In the genomic region with DNA sequence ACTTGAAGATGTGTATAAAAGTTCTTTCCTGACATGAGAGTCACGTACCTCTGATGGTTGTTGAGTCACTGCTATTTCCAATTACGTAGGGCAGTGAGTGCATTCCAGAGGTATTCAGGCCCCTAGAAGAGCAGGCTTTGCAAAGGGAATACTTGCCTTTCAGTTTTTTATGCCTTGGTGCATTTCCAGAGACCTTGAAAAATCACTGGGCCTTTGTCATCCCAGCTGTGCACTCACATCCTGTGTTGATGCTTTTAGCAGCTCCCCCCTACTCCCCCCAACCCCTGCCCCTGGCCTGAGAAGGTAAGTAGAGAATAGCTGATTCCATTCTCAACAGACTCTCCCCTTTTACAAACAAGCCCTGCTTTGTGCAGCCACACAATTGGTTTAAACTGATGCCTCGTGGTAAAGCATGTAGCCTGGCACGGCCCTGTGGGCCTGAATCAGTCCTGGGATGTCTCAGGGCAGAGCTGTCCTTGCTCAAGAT, we compare ENCODE assay signal across 8 cellular contexts.
A peak's percentile ranks its signal among the peaks of the same experiment; 100 is the strongest.
DNase-seq lines count a peak whose midpoint lies in the region; ATAC-seq, FAIRE-seq and TF ChIP-seq lines count a peak whose summit lies in the region.

No MANE protein-coding gene starts in this region.

- FAIRE-seq in H54 (lab: Jason Lieb, UNC) = peak; percentile 97

- intact Hi-C loops in adrenal gland (cut with DNase I) = no loop called here
- intact Hi-C loops in activated CD4-positive, alpha-beta memory T cell treated with anti-CD3 and anti-CD28 coated beads for 36 hours (cut with micrococcal nuclease) = no loop called here

- WGBS in adrenal gland, 4 donors = 11 to 28% (median 17%) methylated on average over 4 of the region's 4 CpGs

- peak; percentile 38 for DNase-seq in H54 (ENCODE audit: insufficient read length, low spot score)
- peak; percentile 60 to 79 (median 70) for DNase-seq in adrenal gland
- DNase-seq in hippocampal formation (lab: John Stamatoyannopoulos, UW) = peak; percentile 66 to 69
- peak; percentile 82 for DNase-seq in retinal pigment epithelial cell (ENCODE audit: low read depth)
- no peak for DNase-seq in activated CD4-positive, alpha-beta memory T cell treated with anti-CD3 and anti-CD28 coated beads for 36 hours
- DNase-seq in activated CD4-positive, alpha-beta T cell treated with anti-CD3 and anti-CD28 coated beads, Interleukin-2, amount 50 U/mL, for 48 hours = no peak
- DNase-seq in GDM1 (lab: John Stamatoyannopoulos, UW) = no peak

- no peaks in the 10 kb centered on the region for H3K36me3 Mint-ChIP-seq in activated CD4-positive, alpha-beta memory T cell treated with anti-CD3 and anti-CD28 coated beads for 36 hours

- no peaks in the 10 kb centered on the region for H3K9me3 Mint-ChIP-seq in activated CD4-positive, alpha-beta memory T cell treated with anti-CD3 and anti-CD28 coated beads for 36 hours

- TF ChIP-seq CTCF in adrenal gland (IDR thresholded peaks at IDR 0.05) (no peak), retinal pigment epithelial cell (conservative IDR thresholded peaks at IDR 0.05; ENCODE audit: low read depth, low read length) (no peak)

- H3K27ac Mint-ChIP-seq in activated CD4-positive, alpha-beta memory T cell treated with anti-CD3 and anti-CD28 coated beads for 36 hours = no peak overlapping the region

- POLR2A ChIA-PET in activated CD4-positive, alpha-beta memory T cell treated with anti-CD3 and anti-CD28 coated beads for 36 hours (lab: Charles Lee) = no interaction called here

- CTCF ChIA-PET in activated CD4-positive, alpha-beta memory T cell treated with anti-CD3 and anti-CD28 coated beads for 36 hours (lab: Charles Lee) = no interaction called here

- H3K27ac ChIP-seq in adrenal gland = peak overlapping the region; percentile 64 to 89 (median 82)

- H3K9me3 ChIP-seq in adrenal gland (replicated peaks in 1 of 3) = no peaks in the 10 kb centered on the region

- H3K36me3 ChIP-seq in adrenal gland (replicated peaks in 1 of 2) = no peaks in the 10 kb centered on the region

- peaks cover 6% of the 10 kb centered on the region for H3K27me3 Mint-ChIP-seq in activated CD4-positive, alpha-beta memory T cell treated with anti-CD3 and anti-CD28 coated beads for 36 hours

- no peak overlapping the region for H3K4me3 Mint-ChIP-seq in activated CD4-positive, alpha-beta memory T cell treated with anti-CD3 and anti-CD28 coated beads for 36 hours

- no peak for TF ChIP-seq POLR2A in H54 (IDR thresholded peaks at IDR 0.05; ENCODE audit: low read depth, low read length)
- peak in 1 of 2 donors; percentile 52 for TF ChIP-seq POLR2A in adrenal gland (IDR thresholded peaks at IDR 0.05)

- no peak for ATAC-seq in HG02759 (IDR thresholded peaks at IDR 0.05; ENCODE audit: unreplicated experiment)

- no peak overlapping the region for H3K4me3 ChIP-seq in adrenal gland
- H3K4me3 ChIP-seq in retinal pigment epithelial cell (ENCODE audit: low read length) = no peak overlapping the region

- H3K27me3 ChIP-seq in adrenal gland = no peaks in the 10 kb centered on the region

- H3K4me1 Mint-ChIP-seq in activated CD4-positive, alpha-beta memory T cell treated with anti-CD3 and anti-CD28 coated beads for 36 hours (ENCODE audit: low read depth) = no peaks in the 10 kb centered on the region

- H3K4me1 ChIP-seq in adrenal gland (replicated peaks in 1 of 2) = peaks cover 12 to 28% of the 10 kb centered on the region in 2 donors

Comparison
In these comparisons a context has a peak if more than half of its experiments do, and no peak if none do; other contexts are left out.
1. DNase-seq: peak in H54 (single experiment), adrenal gland (7 of 7), hippocampal formation (2 of 2) and retinal pigment epithelial cell (single experiment); none in activated CD4-positive, alpha-beta memory T cell treated with anti-CD3 and anti-CD28 coated beads for 36 hours (single experiment), activated CD4-positive, alpha-beta T cell treated with anti-CD3 and anti-CD28 coated beads, Interleukin-2, amount 50 U/mL, for 48 hours (0 of 2) and GDM1 (single experiment).